ENCODE assay signal across 28 cellular contexts in the genomic region with DNA sequence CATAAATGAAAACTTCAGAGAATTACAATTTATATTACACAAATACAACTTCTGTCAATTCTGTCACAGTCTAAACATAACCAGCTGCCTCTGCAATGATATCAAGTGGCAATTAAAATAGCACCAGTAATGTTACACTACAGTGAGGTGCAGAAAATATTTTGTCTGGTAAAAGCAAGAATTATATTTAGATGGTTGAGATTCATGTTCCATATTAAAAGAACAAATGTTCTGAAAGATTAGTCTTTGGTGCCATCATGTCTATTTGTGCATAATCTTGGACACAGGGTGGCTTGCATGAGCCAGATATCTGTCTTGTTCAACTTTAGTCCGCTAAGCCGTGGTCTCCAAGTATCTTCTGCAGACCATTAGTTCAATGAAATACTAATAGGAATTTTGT. TPM values are rescaled to one million over a fixed set of nuclear protein-coding genes. Genes with fewer than 3 reads are reported as not detected.
"Had no signal": no experiment of that assay in that cellular context is flagged by ENCODE, and none has a peak within 500 bp of the region (broad histone marks: within the 10 kb centered on the region; RNA-seq: fewer than 3 reads in every experiment).

No MANE protein-coding gene starts in this region.

- H3K27me3 ChIP-seq: gastroesophageal sphincter, heart right ventricle, neural progenitor cell, sigmoid colon, suprapubic skin, transverse colon, upper lobe of right lung, uterus had no signal

- H3K4me1 ChIP-seq: gastroesophageal sphincter, lower lobe of right lung, neural progenitor cell, parathyroid adenoma, sigmoid colon, suprapubic skin, transverse colon, upper lobe of right lung, uterus had no signal

- H3K27me3 Mint-ChIP-seq: progenitor cell of endocrine pancreas; stimulated activated naive CD8-positive, alpha-beta T cell treated with anti-CD3 and anti-CD28 coated beads, Interleukin-15, amount 100 ng/mL, for 72 hours had no signal

- H3K36me3 ChIP-seq: gastroesophageal sphincter, heart right ventricle, lower lobe of right lung, neural progenitor cell, sigmoid colon, suprapubic skin, transverse colon, upper lobe of right lung, uterus had no signal

- H3K36me3 Mint-ChIP-seq: naive thymus-derived CD4-positive, alpha-beta T cell; neural progenitor cell had no signal

- DNase-seq: central memory CD4-positive, alpha-beta T cell; dorsolateral prefrontal cortex; effector CD4-positive, alpha-beta T cell; endodermal cell; foreskin fibroblast; heart right ventricle; lower lobe of right lung; naive thymus-derived CD4-positive, alpha-beta T cell; right cardiac atrium; sigmoid colon; small intestine; stimulated activated CD4-positive, alpha-beta T cell treated with anti-CD3 and anti-CD28 coated beads, Interleukin-15, amount 100 ng/mL, for 24 hours; stimulated activated CD4-positive, alpha-beta T cell treated with anti-CD3 and anti-CD28 coated beads, Interleukin-2, amount 100 ng/mL, for 48 hours; stimulated activated CD8-positive, alpha-beta memory T cell treated with anti-CD3 and anti-CD28 coated beads, Interleukin-4, amount 100 ng/mL, for 48 hours; stimulated activated naive CD4-positive, alpha-beta T cell; stimulated activated naive CD8-positive, alpha-beta T cell treated with anti-CD3 and anti-CD28 coated beads, Interleukin-15, amount 100 ng/mL, for 72 hours; transverse colon; upper lobe of right lung; uterus had no signal

- H3K27ac ChIP-seq: dorsolateral prefrontal cortex, epithelial cell of prostate, gastroesophageal sphincter, lower lobe of right lung, neural progenitor cell, parathyroid adenoma, sigmoid colon, suprapubic skin, transverse colon, upper lobe of right lung, uterus had no signal

- H3K27ac Mint-ChIP-seq: endodermal cell; naive thymus-derived CD4-positive, alpha-beta T cell; neural progenitor cell; progenitor cell of endocrine pancreas; stimulated activated naive CD8-positive, alpha-beta T cell treated with anti-CD3 and anti-CD28 coated beads, Interleukin-15, amount 100 ng/mL, for 72 hours had no signal

- H3K4me1 Mint-ChIP-seq: endodermal cell; naive thymus-derived CD4-positive, alpha-beta T cell; neural progenitor cell; stimulated activated naive CD8-positive, alpha-beta T cell treated with anti-CD3 and anti-CD28 coated beads, Interleukin-15, amount 100 ng/mL, for 72 hours had no signal

- ATAC-seq: esophagus mucosa; gastroesophageal sphincter; left lobe of liver; lower lobe of right lung; naive thymus-derived CD4-positive, alpha-beta T cell; stimulated activated naive CD8-positive, alpha-beta T cell treated with anti-CD3 and anti-CD28 coated beads, Interleukin-15, amount 100 ng/mL, for 72 hours; upper lobe of right lung had no signal

- H3K4me3 Mint-ChIP-seq: endodermal cell; naive thymus-derived CD4-positive, alpha-beta T cell; nephron; neural progenitor cell; stimulated activated naive CD8-positive, alpha-beta T cell treated with anti-CD3 and anti-CD28 coated beads, Interleukin-15, amount 100 ng/mL, for 72 hours had no signal

- H3K4me3 ChIP-seq: dorsolateral prefrontal cortex, gastroesophageal sphincter, heart right ventricle, lower lobe of right lung, neural progenitor cell, sigmoid colon, suprapubic skin, transverse colon, upper lobe of right lung, uterus had no signal

- H3K9me3 ChIP-seq: gastroesophageal sphincter, lower lobe of right lung, sigmoid colon, suprapubic skin, upper lobe of right lung, uterus had no signal

RNA-seq across cellular contexts. Expression of a gene that starts 29.0 kb away (rescaled TPM):
- total RNA-seq: left lobe of liver; naive thymus-derived CD4-positive, alpha-beta T cell; progenitor cell of endocrine pancreas had no signal
- polyA plus RNA-seq: naive thymus-derived CD4-positive, alpha-beta T cell had no signal
